12 cellular contexts compared by ENCODE assay signal in the genomic region with DNA sequence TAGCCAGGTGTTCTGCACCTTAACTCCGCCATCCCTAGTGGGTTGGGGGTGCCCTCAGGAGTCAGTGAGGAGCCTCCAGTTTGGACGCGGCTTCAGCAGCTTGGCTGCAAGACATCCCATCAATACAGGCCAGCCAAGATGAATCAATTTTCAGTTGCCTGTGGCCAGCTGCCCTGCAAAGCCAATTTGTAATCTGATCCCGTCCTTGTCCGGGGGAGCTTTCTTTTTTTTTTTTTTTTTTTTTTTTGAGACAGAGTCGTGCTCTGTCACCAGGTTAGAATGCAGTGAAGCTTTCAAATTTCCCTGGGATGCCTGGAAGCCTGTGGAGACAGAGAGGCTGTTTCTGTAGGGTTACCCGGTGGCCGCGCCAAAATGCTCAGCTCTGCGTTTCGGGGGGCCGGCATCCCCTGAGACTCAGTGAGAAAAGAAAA.
DNase-seq lines count a peak whose midpoint lies in the region; ATAC-seq, FAIRE-seq and TF ChIP-seq lines count a peak whose summit lies in the region.
"Had no signal": no experiment of that assay in that cellular context is flagged by ENCODE, and none has a peak within 500 bp of the region (broad histone marks: within the 10 kb centered on the region; RNA-seq: fewer than 3 reads in every experiment).

No MANE protein-coding gene starts in this region.

- no peak for ATAC-seq in GM21576 (IDR thresholded peaks at IDR 0.05; ENCODE audit: unreplicated experiment)
- ATAC-seq: natural killer cell had no signal

- CTCF ChIA-PET in BJ (lab: Yijun Ruan, JAX), result no interaction called here

- TF ChIP-seq POLR2A in adrenal gland (IDR thresholded peaks at IDR 0.05), result no peak
- no peak for TF ChIP-seq POLR2A in ovary (IDR thresholded peaks at IDR 0.05)

- no peak for TF ChIP-seq EP300 in ovary (IDR thresholded peaks at IDR 0.05)

- intact Hi-C loops in adrenal gland (cut with DNase I), result no loop called here
- intact Hi-C loops in ovary (cut with DNase I), result no loop called here

- no peaks in the 10 kb centered on the region for H3K36me3 ChIP-seq in BJ (ENCODE audit: control insufficient read depth, insufficient read depth, low read length)
- H3K36me3 ChIP-seq in adrenal gland (replicated peaks in 1 of 2), result no peaks in the 10 kb centered on the region
- H3K36me3 ChIP-seq in ovary, result no peaks in the 10 kb centered on the region
- H3K36me3 ChIP-seq: Peyer's patch had no signal

- H3K27me3 ChIP-seq in BJ (ENCODE audit: control insufficient read depth, insufficient read depth, low read length) (no peaks in the 10 kb centered on the region), adrenal gland (peaks cover 5% of the 10 kb centered on the region), ovary (no peaks in the 10 kb centered on the region)
- H3K27me3 ChIP-seq: Peyer's patch had no signal

- H3K4me3 ChIP-seq in BJ (ENCODE audit: low read depth, low read length), result no peak overlapping the region
- no peak overlapping the region for H3K4me3 ChIP-seq in adrenal gland
- H3K4me3 ChIP-seq in ovary, result no peak overlapping the region
- H3K4me3 ChIP-seq: Peyer's patch had no signal

- POLR2A ChIA-PET in BJ (lab: Charles Lee), result no interaction called here

- H3K27ac ChIP-seq in adrenal gland (no peak overlapping the region), ovary (no peak overlapping the region)
- H3K27ac ChIP-seq: Peyer's patch had no signal

- no peaks in the 10 kb centered on the region for H3K9me3 ChIP-seq in adrenal gland (replicated peaks in 1 of 3)
- no peaks in the 10 kb centered on the region for H3K9me3 ChIP-seq in ovary
- H3K9me3 ChIP-seq: Peyer's patch had no signal

- DNase-seq in BJ (ENCODE audit: low read depth), result peak; percentile 8
- peak; percentile 56 for DNase-seq in HTR-8/SVneo (ENCODE audit: insufficient read length, low spot score)
- DNase-seq in adrenal gland, result peak in 5 of 7 donors; percentile 40 to 55 (median 49)
- peak; percentile 6 for DNase-seq in kidney tubule cell (ENCODE audit: low spot score)
- no peak for DNase-seq in epidermal melanocyte (ENCODE audit: insufficient read length, low spot score)
- DNase-seq in ovary, result no peak
- DNase-seq in stimulated activated CD4-positive, alpha-beta T cell treated with anti-CD3 and anti-CD28 coated beads, Interleukin-4, amount 100 ng/mL, for 4 hours, result no peak
- DNase-seq: activated gamma-delta T cell, natural killer cell had no signal

- H3K4me1 ChIP-seq in adrenal gland (replicated peaks in 1 of 2), result no peaks in the 10 kb centered on the region
- H3K4me1 ChIP-seq in ovary (ENCODE audit: insufficient read depth), result no peaks in the 10 kb centered on the region
- H3K4me1 ChIP-seq: Peyer's patch had no signal

- no peak for FAIRE-seq in HTR-8/SVneo (lab: Jason Lieb, UNC)
- FAIRE-seq: GM18507 had no signal

- 13 to 16% (median 13%) methylated on average over 12 of the region's 12 CpGs for WGBS in adrenal gland, 4 donors
- 5 to 8% (median 7%) methylated on average over 12 of the region's 12 CpGs for WGBS in ovary, 3 donors

- TF ChIP-seq CTCF in BJ (IDR thresholded peaks at IDR 0.05; ENCODE audit: insufficient read depth, low read depth, low read length) (no peak), adrenal gland (IDR thresholded peaks at IDR 0.05) (no peak), ovary (IDR thresholded peaks at IDR 0.05) (no peak)

Comparison
In these comparisons a context has a peak if more than half of its experiments do, and no peak if none do; other contexts are left out.
1. DNase-seq: peak in BJ (single experiment), HTR-8/SVneo (single experiment), adrenal gland (5 of 7) and kidney tubule cell (single experiment); none in epidermal melanocyte (single experiment), ovary (0 of 5) and stimulated activated CD4-positive, alpha-beta T cell treated with anti-CD3 and anti-CD28 coated beads, Interleukin-4, amount 100 ng/mL, for 4 hours (0 of 2).